1 cellular context compared by ENCODE assay signal in genomic region chr1:53183277-53183990, GRCh38.
A peak's percentile ranks its signal among the peaks of the same experiment; 100 is the strongest.
TF ChIP-seq lines count a peak whose summit lies in the region.

No MANE protein-coding gene starts in this region.

TF ChIP-seq in HepG2, 621 proteins besides CTCF, POLR2A, EP300 and RAD21 (continued from another document and continues in another):
- peak; percentile 92 for TF ChIP-seq NR2F6 (IDR thresholded peaks at IDR 0.05)
- TF ChIP-seq NR2F6 (CRISPR knock-in tag; IDR thresholded peaks at IDR 0.05): peak; percentile 92
- no peak; the same call in 1 of the 2 replicates for TF ChIP-seq ZNF737 (CRISPR knock-in tag; IDR thresholded peaks at IDR 0.05; ENCODE audit: borderline replicate concordance)
- peak; percentile 71; the same call in 1 of the 2 replicates for TF ChIP-seq MEF2D (CRISPR knock-in tag; IDR thresholded peaks at IDR 0.05)
- TF ChIP-seq ZNF333 (CRISPR knock-in tag; IDR thresholded peaks at IDR 0.05; ENCODE audit: borderline replicate concordance): no peak
- no peak for TF ChIP-seq ZNF616 (CRISPR knock-in tag; IDR thresholded peaks at IDR 0.05; ENCODE audit: low read depth)
- TF ChIP-seq TARDBP (CRISPR knock-in tag; IDR thresholded peaks at IDR 0.05): peak; percentile 91
- 0 out of 2 replicates have a peak, but pooled peaks have one; percentile 71 for TF ChIP-seq ZNF614 (CRISPR knock-in tag; IDR thresholded peaks at IDR 0.05; ENCODE audit: borderline replicate concordance)
- peak; percentile 17; the same call in 1 of the 2 replicates for TF ChIP-seq ZNF362 (CRISPR knock-in tag; IDR thresholded peaks at IDR 0.05; ENCODE audit: borderline replicate concordance)
- peak; percentile 96 for TF ChIP-seq ARID5B (CRISPR knock-in tag; IDR thresholded peaks at IDR 0.05)
- no peak for TF ChIP-seq SP140L (CRISPR knock-in tag; IDR thresholded peaks at IDR 0.05; ENCODE audit: borderline replicate concordance)
- peak; percentile 88 for TF ChIP-seq NR2F2 (IDR thresholded peaks at IDR 0.05; ENCODE audit: borderline replicate concordance, low read depth)
- peak; percentile 58 for TF ChIP-seq HNF1A (IDR thresholded peaks at IDR 0.05; ENCODE audit: low read depth)
- peak; percentile 83; the same call in 1 of the 2 replicates for TF ChIP-seq HNF1A (CRISPR knock-in tag; IDR thresholded peaks at IDR 0.05; ENCODE audit: borderline replicate concordance)
- TF ChIP-seq ZNF503 (CRISPR knock-in tag; IDR thresholded peaks at IDR 0.05): peak; percentile 98
- peak; percentile 31; the same call in 1 of the 2 replicates for TF ChIP-seq MIXL1 (CRISPR knock-in tag; IDR thresholded peaks at IDR 0.05)
- TF ChIP-seq KLF16 (CRISPR knock-in tag; IDR thresholded peaks at IDR 0.05): peak in 1 of 2 experiments; percentile 68; a peak in 1 of 4 replicates
- peak; percentile 71 for TF ChIP-seq HIC2 (CRISPR knock-in tag; IDR thresholded peaks at IDR 0.05; ENCODE audit: low read depth)
- peak; percentile 57; the same call in 1 of the 2 replicates for TF ChIP-seq ZSCAN25 (CRISPR knock-in tag; IDR thresholded peaks at IDR 0.05)
- TF ChIP-seq ZNF441 (CRISPR knock-in tag; IDR thresholded peaks at IDR 0.05; ENCODE audit: borderline replicate concordance): no peak
- TF ChIP-seq MXI1 (IDR thresholded peaks at IDR 0.05; ENCODE audit: borderline replicate concordance, low read depth, low read length): peak; percentile 77; the same call in 2 of the 3 replicates
- peak; percentile 37; the same call in 1 of the 2 replicates for TF ChIP-seq PHF8 (CRISPR knock-in tag; IDR thresholded peaks at IDR 0.05)
- no peak for TF ChIP-seq REXO4 (CRISPR knock-in tag; IDR thresholded peaks at IDR 0.05; ENCODE audit: borderline replicate concordance)
- TF ChIP-seq ZNF501 (CRISPR knock-in tag; IDR thresholded peaks at IDR 0.05): peak; percentile 66
- TF ChIP-seq FOXM1 (CRISPR knock-in tag; IDR thresholded peaks at IDR 0.05): no peak
- TF ChIP-seq NCOA2 (CRISPR knock-in tag; IDR thresholded peaks at IDR 0.05): peak; percentile 96
- TF ChIP-seq ZNF101 (CRISPR knock-in tag; IDR thresholded peaks at IDR 0.05; ENCODE audit: borderline replicate concordance, low read depth): no peak
- peak; percentile 67; the same call in 1 of the 2 replicates for TF ChIP-seq ZNF275 (CRISPR knock-in tag; IDR thresholded peaks at IDR 0.05; ENCODE audit: borderline replicate concordance)
- TF ChIP-seq THAP7 (CRISPR knock-in tag; IDR thresholded peaks at IDR 0.05): no peak
- TF ChIP-seq MTERF4 (CRISPR knock-in tag; IDR thresholded peaks at IDR 0.05): no peak
- TF ChIP-seq RAD51 (IDR thresholded peaks at IDR 0.05; ENCODE audit: borderline replicate concordance): peak; percentile 73; the same call in 1 of the 2 replicates
- no peak for TF ChIP-seq ZBTB25 (CRISPR knock-in tag; IDR thresholded peaks at IDR 0.05)
